Comparison of ENCODE assay signal across 1 cellular context in the genomic region with DNA sequence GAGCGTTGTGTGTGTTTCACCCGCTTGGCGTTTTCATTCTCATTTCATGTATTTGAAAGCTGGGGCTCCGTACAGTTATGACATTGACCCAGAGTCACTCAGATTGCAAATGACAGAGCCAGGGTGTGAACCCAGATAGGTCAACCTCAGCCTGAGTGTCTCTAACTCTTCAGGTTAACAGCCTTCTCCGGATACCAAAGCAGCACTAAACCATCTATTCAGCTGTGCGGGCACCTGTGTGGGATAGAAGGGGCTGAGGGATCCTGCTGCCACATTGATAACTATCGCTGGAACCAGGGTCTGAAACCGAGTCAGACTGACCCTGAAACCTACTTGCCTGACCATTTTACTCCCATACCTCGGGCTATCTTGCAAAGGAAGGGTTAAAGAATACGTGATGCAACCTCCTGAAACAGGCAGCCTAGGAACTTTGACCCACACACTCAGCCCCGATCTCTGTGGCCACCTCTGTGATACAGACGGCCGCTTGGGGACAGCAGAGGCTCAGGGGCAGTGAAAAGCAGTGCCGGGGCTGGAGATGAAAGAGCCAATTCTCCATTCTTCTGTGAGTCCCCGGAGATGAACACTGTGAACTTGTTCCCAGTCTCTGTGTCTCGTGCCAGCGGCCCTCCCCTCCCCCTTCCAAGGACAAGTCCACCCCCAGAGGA.
TF ChIP-seq lines count a peak whose summit lies in the region.

No MANE protein-coding gene starts in this region.

TF ChIP-seq in K562, 482 proteins besides CTCF, POLR2A, EP300 and RAD21 (continued from another document and continues in another):
- TF ChIP-seq, protein P1, sequence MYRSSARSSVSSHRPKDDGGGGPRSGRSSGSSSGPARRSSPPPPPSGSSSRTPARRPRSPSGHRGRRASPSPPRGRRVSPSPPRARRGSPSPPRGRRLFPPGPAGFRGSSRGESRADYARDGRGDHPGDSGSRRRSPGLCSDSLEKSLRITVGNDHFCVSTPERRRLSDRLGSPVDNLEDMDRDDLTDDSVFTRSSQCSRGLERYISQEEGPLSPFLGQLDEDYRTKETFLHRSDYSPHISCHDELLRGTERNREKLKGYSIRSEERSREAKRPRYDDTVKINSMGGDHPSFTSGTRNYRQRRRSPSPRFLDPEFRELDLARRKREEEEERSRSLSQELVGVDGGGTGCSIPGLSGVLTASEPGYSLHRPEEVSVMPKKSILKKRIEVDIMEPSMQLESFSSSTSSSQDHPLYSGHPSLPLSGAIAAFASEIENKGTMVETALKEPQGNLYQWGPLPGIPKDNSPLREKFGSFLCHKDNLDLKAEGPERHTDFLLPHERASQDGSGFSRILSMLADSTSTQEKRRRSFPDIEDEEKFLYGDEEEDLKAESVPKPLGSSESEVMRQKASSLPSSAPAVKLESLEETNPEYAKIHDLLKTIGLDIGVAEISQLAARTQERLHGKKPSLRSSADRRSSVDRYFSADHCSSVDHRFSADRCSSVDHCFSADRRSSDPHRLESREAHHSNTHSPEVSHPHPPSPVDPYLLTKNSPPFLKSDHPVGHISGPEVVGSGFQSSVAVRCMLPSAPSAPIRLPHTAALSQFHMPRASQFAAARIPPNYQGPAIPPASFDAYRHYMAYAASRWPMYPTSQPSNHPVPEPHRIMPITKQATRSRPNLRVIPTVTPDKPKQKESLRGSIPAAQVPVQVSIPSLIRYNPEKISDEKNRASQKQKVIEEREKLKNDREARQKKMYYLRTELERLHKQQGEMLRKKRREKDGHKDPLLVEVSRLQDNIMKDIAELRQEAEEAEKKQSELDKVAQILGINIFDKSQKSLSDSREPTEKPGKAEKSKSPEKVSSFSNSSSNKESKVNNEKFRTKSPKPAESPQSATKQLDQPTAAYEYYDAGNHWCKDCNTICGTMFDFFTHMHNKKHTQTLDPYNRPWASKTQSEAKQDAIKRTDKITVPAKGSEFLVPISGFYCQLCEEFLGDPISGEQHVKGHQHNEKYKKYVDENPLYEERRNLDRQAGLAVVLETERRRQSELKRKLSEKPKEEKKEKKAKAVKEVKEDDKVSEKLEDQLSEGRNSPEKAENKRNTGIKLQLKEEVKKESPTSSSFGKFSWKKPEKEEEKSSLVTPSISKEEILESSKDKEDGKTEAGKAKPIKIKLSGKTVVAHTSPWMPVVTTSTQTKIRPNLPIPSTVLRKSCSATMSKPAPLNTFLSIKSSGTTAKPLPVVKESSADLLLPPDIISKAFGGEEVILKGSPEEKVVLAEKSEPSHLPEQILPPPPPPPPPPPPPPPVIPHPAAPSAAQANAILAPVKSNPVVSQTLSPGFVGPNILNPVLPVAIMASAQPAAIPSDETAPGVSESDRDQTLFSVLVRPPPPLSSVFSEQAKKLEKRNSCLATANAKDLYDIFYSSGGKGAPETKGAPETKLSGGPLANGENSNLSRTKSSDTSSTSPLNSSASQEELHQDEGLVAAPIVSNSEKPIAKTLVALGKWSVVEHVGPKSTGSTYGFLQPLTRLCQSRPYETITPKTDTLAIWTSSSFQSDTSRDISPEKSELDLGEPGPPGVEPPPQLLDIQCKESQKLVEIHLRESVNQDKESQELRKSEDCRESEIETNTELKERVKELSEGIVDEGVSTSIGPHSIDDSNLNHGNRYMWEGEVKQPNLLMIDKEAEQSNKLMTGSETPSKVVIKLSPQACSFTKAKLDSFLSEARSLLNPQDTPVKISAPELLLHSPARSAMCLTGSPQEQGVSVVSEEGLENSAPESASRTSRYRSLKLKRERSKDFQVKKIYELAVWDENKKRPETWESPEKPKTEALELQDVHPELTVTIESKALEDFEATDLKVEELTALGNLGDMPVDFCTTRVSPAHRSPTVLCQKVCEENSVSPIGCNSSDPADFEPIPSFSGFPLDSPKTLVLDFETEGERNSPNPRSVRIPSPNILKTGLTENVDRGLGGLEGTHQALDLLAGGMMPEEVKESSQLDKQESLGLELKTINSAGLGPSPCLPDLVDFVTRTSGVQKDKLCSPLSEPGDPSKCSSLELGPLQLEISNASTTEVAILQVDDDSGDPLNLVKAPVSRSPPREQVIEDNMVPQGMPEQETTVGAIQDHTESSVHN (IDR thresholded peaks at IDR 0.05; ENCODE audit: borderline replicate concordance in 1 of 2, low read depth in 1 of 2) = peak in 1 of 2 experiments; percentile 53; a peak in 1 of 4 replicates
- TF ChIP-seq ZNF197 (CRISPR knock-in tag; IDR thresholded peaks at IDR 0.05; ENCODE audit: low read depth) (peak; percentile 67; the same call in 1 of the 2 replicates), HDAC6 (IDR thresholded peaks at IDR 0.05; ENCODE audit: low read depth, low read length) (no peak), MEF2D (tag; conservative IDR thresholded peaks at IDR 0.05; ENCODE audit: low read depth) (peak; percentile 80; the same call in 1 of the 2 replicates), ZNF583 (CRISPR knock-in tag; IDR thresholded peaks at IDR 0.05) (peak; percentile 88), ZNF589 (CRISPR knock-in tag; IDR thresholded peaks at IDR 0.05; ENCODE audit: low read depth) (peak; percentile 96), ZNF121 (CRISPR knock-in tag; conservative IDR thresholded peaks at IDR 0.05) (no peak), KDM2B (CRISPR knock-in tag; IDR thresholded peaks at IDR 0.05) (no peak), MYC (IDR thresholded peaks at IDR 0.05; ENCODE audit: low read depth, low read length) (peak; percentile 89), MYC (CRISPR knock-in tag; IDR thresholded peaks at IDR 0.05; ENCODE audit: borderline replicate concordance, low read depth) (peak; percentile 82; the same call in 1 of the 2 replicates), CBFA2T3 (IDR thresholded peaks at IDR 0.05) (no peak; the same call in 1 of the 2 replicates), RBBP5 (IDR thresholded peaks at IDR 0.05; ENCODE audit: borderline replicate concordance, insufficient read depth, low read length, poor library complexity, severe bottlenecking) (no peak), DIDO1 (tag; IDR thresholded peaks at IDR 0.05; ENCODE audit: low read depth) (peak; percentile 82), SAFB2 (IDR thresholded peaks at IDR 0.05; ENCODE audit: borderline replicate concordance, low read depth, low read length, severe bottlenecking) (no peak), ATF1 (CRISPR knock-in tag; IDR thresholded peaks at IDR 0.05) (no peak), ATF1 (tag; IDR thresholded peaks at IDR 0.05) (peak; percentile 44; the same call in 1 of the 2 replicates), ZNF766 (CRISPR knock-in tag; conservative IDR thresholded peaks at IDR 0.05) (peak; percentile 90), POLR2H (tag; IDR thresholded peaks at IDR 0.05; ENCODE audit: low read depth) (peak; percentile 66), TOE1 (IDR thresholded peaks at IDR 0.05; ENCODE audit: borderline replicate concordance) (peak; percentile 56; the same call in 1 of the 2 replicates), TOE1 (CRISPR knock-in tag; IDR thresholded peaks at IDR 0.05; ENCODE audit: borderline replicate concordance, low read depth) (no peak), HDAC2 (IDR thresholded peaks at IDR 0.05) (peak; percentile 83), KLF16 (IDR thresholded peaks at IDR 0.05) (peak; percentile 77), SETDB1 (IDR thresholded peaks at IDR 0.05; ENCODE audit: low read length) (no peak), TEAD2 (tag; IDR thresholded peaks at IDR 0.05) (0 out of 2 replicates have a peak, but pooled peaks have one; percentile 28), BACH1 (tag; IDR thresholded peaks at IDR 0.05) (peak; percentile 90), TEAD1 (CRISPR knock-in tag; IDR thresholded peaks at IDR 0.05) (peak in 1 of 2 experiments; percentile 76; a peak in 1 of 4 replicates)
- TF ChIP-seq, protein P2, sequence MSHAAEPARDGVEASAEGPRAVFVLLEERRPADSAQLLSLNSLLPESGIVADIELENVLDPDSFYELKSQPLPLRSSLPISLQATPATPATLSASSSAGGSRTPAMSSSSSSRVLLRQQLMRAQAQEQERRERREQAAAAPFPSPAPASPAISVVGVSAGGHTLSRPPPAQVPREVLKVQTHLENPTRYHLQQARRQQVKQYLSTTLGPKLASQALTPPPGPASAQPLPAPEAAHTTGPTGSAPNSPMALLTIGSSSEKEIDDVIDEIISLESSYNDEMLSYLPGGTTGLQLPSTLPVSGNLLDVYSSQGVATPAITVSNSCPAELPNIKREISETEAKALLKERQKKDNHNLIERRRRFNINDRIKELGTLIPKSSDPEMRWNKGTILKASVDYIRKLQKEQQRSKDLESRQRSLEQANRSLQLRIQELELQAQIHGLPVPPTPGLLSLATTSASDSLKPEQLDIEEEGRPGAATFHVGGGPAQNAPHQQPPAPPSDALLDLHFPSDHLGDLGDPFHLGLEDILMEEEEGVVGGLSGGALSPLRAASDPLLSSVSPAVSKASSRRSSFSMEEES (CRISPR knock-in tag; IDR thresholded peaks at IDR 0.05) = no peak
- TF ChIP-seq, protein P3, sequence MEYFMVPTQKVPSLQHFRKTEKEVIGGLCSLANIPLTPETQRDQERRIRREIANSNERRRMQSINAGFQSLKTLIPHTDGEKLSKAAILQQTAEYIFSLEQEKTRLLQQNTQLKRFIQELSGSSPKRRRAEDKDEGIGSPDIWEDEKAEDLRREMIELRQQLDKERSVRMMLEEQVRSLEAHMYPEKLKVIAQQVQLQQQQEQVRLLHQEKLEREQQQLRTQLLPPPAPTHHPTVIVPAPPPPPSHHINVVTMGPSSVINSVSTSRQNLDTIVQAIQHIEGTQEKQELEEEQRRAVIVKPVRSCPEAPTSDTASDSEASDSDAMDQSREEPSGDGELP (CRISPR knock-in tag; IDR thresholded peaks at IDR 0.05; ENCODE audit: borderline replicate concordance) = peak; percentile 44; the same call in 1 of the 2 replicates
- TF ChIP-seq, protein P4, sequence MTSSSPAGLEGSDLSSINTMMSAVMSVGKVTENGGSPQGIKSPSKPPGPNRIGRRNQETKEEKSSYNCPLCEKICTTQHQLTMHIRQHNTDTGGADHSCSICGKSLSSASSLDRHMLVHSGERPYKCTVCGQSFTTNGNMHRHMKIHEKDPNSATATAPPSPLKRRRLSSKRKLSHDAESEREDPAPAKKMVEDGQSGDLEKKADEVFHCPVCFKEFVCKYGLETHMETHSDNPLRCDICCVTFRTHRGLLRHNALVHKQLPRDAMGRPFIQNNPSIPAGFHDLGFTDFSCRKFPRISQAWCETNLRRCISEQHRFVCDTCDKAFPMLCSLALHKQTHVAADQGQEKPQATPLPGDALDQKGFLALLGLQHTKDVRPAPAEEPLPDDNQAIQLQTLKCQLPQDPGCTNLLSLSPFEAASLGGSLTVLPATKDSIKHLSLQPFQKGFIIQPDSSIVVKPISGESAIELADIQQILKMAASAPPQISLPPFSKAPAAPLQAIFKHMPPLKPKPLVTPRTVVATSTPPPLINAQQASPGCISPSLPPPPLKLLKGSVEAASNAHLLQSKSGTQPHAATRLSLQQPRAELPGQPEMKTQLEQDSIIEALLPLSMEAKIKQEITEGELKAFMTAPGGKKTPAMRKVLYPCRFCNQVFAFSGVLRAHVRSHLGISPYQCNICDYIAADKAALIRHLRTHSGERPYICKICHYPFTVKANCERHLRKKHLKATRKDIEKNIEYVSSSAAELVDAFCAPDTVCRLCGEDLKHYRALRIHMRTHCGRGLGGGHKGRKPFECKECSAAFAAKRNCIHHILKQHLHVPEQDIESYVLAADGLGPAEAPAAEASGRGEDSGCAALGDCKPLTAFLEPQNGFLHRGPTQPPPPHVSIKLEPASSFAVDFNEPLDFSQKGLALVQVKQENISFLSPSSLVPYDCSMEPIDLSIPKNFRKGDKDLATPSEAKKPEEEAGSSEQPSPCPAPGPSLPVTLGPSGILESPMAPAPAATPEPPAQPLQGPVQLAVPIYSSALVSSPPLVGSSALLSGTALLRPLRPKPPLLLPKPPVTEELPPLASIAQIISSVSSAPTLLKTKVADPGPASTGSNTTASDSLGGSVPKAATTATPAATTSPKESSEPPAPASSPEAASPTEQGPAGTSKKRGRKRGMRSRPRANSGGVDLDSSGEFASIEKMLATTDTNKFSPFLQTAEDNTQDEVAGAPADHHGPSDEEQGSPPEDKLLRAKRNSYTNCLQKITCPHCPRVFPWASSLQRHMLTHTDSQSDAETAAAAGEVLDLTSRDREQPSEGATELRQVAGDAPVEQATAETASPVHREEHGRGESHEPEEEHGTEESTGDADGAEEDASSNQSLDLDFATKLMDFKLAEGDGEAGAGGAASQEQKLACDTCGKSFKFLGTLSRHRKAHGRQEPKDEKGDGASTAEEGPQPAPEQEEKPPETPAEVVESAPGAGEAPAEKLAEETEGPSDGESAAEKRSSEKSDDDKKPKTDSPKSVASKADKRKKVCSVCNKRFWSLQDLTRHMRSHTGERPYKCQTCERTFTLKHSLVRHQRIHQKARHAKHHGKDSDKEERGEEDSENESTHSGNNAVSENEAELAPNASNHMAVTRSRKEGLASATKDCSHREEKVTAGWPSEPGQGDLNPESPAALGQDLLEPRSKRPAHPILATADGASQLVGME (CRISPR knock-in tag; IDR thresholded peaks at IDR 0.05) = peak; percentile 96
- TF ChIP-seq, protein P5, sequence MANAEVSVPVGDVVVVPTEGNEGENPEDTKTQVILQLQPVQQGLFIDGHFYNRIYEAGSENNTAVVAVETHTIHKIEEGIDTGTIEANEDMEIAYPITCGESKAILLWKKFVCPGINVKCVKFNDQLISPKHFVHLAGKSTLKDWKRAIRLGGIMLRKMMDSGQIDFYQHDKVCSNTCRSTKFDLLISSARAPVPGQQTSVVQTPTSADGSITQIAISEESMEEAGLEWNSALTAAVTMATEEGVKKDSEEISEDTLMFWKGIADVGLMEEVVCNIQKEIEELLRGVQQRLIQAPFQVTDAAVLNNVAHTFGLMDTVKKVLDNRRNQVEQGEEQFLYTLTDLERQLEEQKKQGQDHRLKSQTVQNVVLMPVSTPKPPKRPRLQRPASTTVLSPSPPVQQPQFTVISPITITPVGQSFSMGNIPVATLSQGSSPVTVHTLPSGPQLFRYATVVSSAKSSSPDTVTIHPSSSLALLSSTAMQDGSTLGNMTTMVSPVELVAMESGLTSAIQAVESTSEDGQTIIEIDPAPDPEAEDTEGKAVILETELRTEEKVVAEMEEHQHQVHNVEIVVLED (CRISPR knock-in tag; IDR thresholded peaks at IDR 0.05) = peak; percentile 46; the same call in 1 of the 2 replicates
- TF ChIP-seq, protein P6, sequence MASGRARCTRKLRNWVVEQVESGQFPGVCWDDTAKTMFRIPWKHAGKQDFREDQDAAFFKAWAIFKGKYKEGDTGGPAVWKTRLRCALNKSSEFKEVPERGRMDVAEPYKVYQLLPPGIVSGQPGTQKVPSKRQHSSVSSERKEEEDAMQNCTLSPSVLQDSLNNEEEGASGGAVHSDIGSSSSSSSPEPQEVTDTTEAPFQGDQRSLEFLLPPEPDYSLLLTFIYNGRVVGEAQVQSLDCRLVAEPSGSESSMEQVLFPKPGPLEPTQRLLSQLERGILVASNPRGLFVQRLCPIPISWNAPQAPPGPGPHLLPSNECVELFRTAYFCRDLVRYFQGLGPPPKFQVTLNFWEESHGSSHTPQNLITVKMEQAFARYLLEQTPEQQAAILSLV (tag; IDR thresholded peaks at IDR 0.05) = peak; percentile 97
- TF ChIP-seq, protein P7, sequence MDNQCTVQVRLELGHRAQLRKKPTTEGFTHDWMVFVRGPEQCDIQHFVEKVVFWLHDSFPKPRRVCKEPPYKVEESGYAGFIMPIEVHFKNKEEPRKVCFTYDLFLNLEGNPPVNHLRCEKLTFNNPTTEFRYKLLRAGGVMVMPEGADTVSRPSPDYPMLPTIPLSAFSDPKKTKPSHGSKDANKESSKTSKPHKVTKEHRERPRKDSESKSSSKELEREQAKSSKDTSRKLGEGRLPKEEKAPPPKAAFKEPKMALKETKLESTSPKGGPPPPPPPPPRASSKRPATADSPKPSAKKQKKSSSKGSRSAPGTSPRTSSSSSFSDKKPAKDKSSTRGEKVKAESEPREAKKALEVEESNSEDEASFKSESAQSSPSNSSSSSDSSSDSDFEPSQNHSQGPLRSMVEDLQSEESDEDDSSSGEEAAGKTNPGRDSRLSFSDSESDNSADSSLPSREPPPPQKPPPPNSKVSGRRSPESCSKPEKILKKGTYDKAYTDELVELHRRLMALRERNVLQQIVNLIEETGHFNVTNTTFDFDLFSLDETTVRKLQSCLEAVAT (IDR thresholded peaks at IDR 0.05) = no peak
